ENCODE assay signal across 8 cellular contexts in genomic region chr3:137692803-137693431, GRCh38.
A peak's percentile ranks its signal among the peaks of the same experiment; 100 is the strongest.
DNase-seq lines count a peak whose midpoint lies in the region; ATAC-seq, FAIRE-seq and TF ChIP-seq lines count a peak whose summit lies in the region.

No MANE protein-coding gene starts in this region.

- no peak overlapping the region for H2BK15ac ChIP-seq in H1 (ENCODE audit: low read length)

- ATAC-seq in activated T-helper 17 cell treated with anti-CD3 and anti-CD28 coated beads, Interleukin-2, amount 50 U/mL, for 72 hours (replicated peaks) = no peak
- ATAC-seq in HG03045 (IDR thresholded peaks at IDR 0.05; ENCODE audit: unreplicated experiment) = no peak

- no peak overlapping the region for H3K4me2 ChIP-seq in H1 (ENCODE audit: insufficient read depth in 1 of 2, low read depth in 2 of 2, low read length in 2 of 2)

- no peak overlapping the region for H2BK5ac ChIP-seq in H1 (ENCODE audit: low read depth, low read length)

- H3K4me1 Mint-ChIP-seq in activated T-helper 17 cell treated with anti-CD3 and anti-CD28 coated beads, Interleukin-2, amount 50 U/mL, for 72 hours = no peaks in the 10 kb centered on the region

- H2AK5ac ChIP-seq in H1 (ENCODE audit: low read depth, low read length) = no peak overlapping the region

- H3K79me1 ChIP-seq in H1 (ENCODE audit: low read depth, low read length) = no peaks in the 10 kb centered on the region

- 31% methylated on average over 6 of the region's 6 CpGs; no CpG with 5 or more reads in 1 of the 2 experiments for WGBS in H1 (ENCODE audit: extremely low coverage in 1 of 2, insufficient coverage in 1 of 2, insufficient read length in 1 of 2, insufficient replicate concordance in 2 of 2, low coverage in 1 of 2, low lambda C conversion rate in 2 of 2, missing lambda C conversion rate in 1 of 2), 2 experiments

- H2AFZ ChIP-seq in H1 (ENCODE audit: low read length) = no peak overlapping the region

- H3K18ac ChIP-seq in H1 (ENCODE audit: extremely low read depth, low read length) = no peak overlapping the region

- intact Hi-C loops in vagina (cut with DNase I) = no loop called here

- H3K9me3 ChIP-seq in H1 (ENCODE audit: insufficient read depth in 2 of 2, low read depth in 1 of 2, low read length in 1 of 2) = no peaks in the 10 kb centered on the region
- H3K9me3 ChIP-seq in vagina = no peaks in the 10 kb centered on the region

- no peaks in the 10 kb centered on the region for H3K36me3 Mint-ChIP-seq in activated T-helper 17 cell treated with anti-CD3 and anti-CD28 coated beads, Interleukin-2, amount 50 U/mL, for 72 hours (ENCODE audit: low read depth)

- no peak overlapping the region for H3K23ac ChIP-seq in H1 (ENCODE audit: insufficient read length)

- no peaks in the 10 kb centered on the region for H4K20me1 ChIP-seq in H1 (replicated peaks in 1 of 2; ENCODE audit: control insufficient read depth in 1 of 2, insufficient read depth in 2 of 2, low read length in 2 of 2)

- DNase-seq in GM12891 (ENCODE audit: insufficient read length, low spot score) (peak; percentile 7), NCI-H2107 (lab: John Stamatoyannopoulos, UW) (peak; percentile 17), H1 (ENCODE audit: low read depth in 1 of 2, low spot score in 2 of 2) (peak; percentile 57 to 75), vagina (ENCODE audit: extremely low spot score in 2 of 2) (no peak), GF-D8 (lab: John Stamatoyannopoulos, UW) (no peak)

- H3K4ac ChIP-seq in H1 (replicated peaks; ENCODE audit: insufficient read length, low read depth, low read length) = no peak overlapping the region

- no peak overlapping the region for H4K8ac ChIP-seq in H1 (ENCODE audit: extremely low read depth, insufficient read depth, low read length)

- no peaks in the 10 kb centered on the region for H3K36me3 ChIP-seq in H1 (ENCODE audit: control insufficient read depth in 2 of 4, insufficient read depth in 4 of 4, low read length in 3 of 4)
- no peaks in the 10 kb centered on the region for H3K36me3 ChIP-seq in vagina

- H3K9ac ChIP-seq in H1 (replicated peaks in 1 of 4; ENCODE audit: extremely low read depth in 1 of 4, low read depth in 3 of 4, low read length in 3 of 4) = no peak overlapping the region

- H3K4me3 Mint-ChIP-seq in activated T-helper 17 cell treated with anti-CD3 and anti-CD28 coated beads, Interleukin-2, amount 50 U/mL, for 72 hours = no peak overlapping the region

- no peaks in the 10 kb centered on the region for H3K79me2 ChIP-seq in H1 (ENCODE audit: control insufficient read depth in 1 of 2, insufficient read depth in 2 of 2, low read length in 2 of 2)

- 0 out of 2 replicates have a peak overlapping the region, but pooled peaks have one; percentile 53 for H2BK20ac ChIP-seq in H1 (ENCODE audit: low read length)

- no peaks in the 10 kb centered on the region for H3K23me2 ChIP-seq in H1 (ENCODE audit: low read depth, low read length)

- no peaks in the 10 kb centered on the region for H3K27me3 Mint-ChIP-seq in activated T-helper 17 cell treated with anti-CD3 and anti-CD28 coated beads, Interleukin-2, amount 50 U/mL, for 72 hours

- CTCF ChIA-PET in H1 (lab: Charles Lee; ENCODE audit: partially characterized antibody) = interaction anchor here (0.6 to 4.3 kb wide), 56 partner anchors 8 to 1580 kb away, joined by 3 to 33 read pairs (median 4); no protein-coding TSS in a partner anchor

- peaks cover 8% of the 10 kb centered on the region for H3K9me3 Mint-ChIP-seq in activated T-helper 17 cell treated with anti-CD3 and anti-CD28 coated beads, Interleukin-2, amount 50 U/mL, for 72 hours

- peak; percentile 98 to 100 for TF ChIP-seq RAD21 in H1 (IDR thresholded peaks at IDR 0.05 in 1 of 2, conservative IDR thresholded peaks at IDR 0.05 in 1 of 2; ENCODE audit: low read depth in 2 of 2, low read length in 2 of 2)

- TF ChIP-seq POLR2A in GM12891 (IDR thresholded peaks at IDR 0.05; ENCODE audit: low read depth, low read length) (no peak), H1 (IDR thresholded peaks at IDR 0.05; ENCODE audit: control extremely low read depth in 1 of 2, low read depth in 2 of 2, low read length in 2 of 2) (no peak), vagina (IDR thresholded peaks at IDR 0.05) (no peak)

- FAIRE-seq in GM12891 (lab: Jason Lieb, UNC) (no peak), H1 (lab: Jason Lieb, UNC) (peak; percentile 77)

- no peak overlapping the region for H3K27ac ChIP-seq in 22Rv1
- H3K27ac ChIP-seq in H1 (ENCODE audit: low read depth, low read length) = no peak overlapping the region
- no peak overlapping the region for H3K27ac ChIP-seq in vagina

- no peak overlapping the region for H2BK120ac ChIP-seq in H1 (replicated peaks; ENCODE audit: low read depth, low read length)

- no peak overlapping the region for H3K14ac ChIP-seq in H1 (ENCODE audit: insufficient read length)

- TF ChIP-seq EP300 in H1 (IDR thresholded peaks at IDR 0.05; ENCODE audit: borderline replicate concordance in 1 of 2, low read depth in 2 of 2, low read length in 2 of 2) = no peak

- H2BK12ac ChIP-seq in H1 (ENCODE audit: low read depth, low read length) = no peak overlapping the region

- no peak overlapping the region for H4K91ac ChIP-seq in H1 (replicated peaks; ENCODE audit: insufficient read length, low read length)

- no peak overlapping the region for H3K27ac Mint-ChIP-seq in activated T-helper 17 cell treated with anti-CD3 and anti-CD28 coated beads, Interleukin-2, amount 50 U/mL, for 72 hours

- POLR2A ChIA-PET in H1 (lab: Charles Lee; ENCODE audit: partially characterized antibody) = no interaction called here

- peak; percentile 81 for TF ChIP-seq CTCF in 22Rv1 (IDR thresholded peaks at IDR 0.05)
- peak; percentile 95 to 98 (median 96) for TF ChIP-seq CTCF in H1 (IDR thresholded peaks at IDR 0.05; ENCODE audit: control extremely low read depth in 1 of 3, insufficient read depth in 1 of 3, low read depth in 1 of 3, low read length in 3 of 3)
- TF ChIP-seq CTCF in vagina (IDR thresholded peaks at IDR 0.05) = no peak

- no peak overlapping the region for H3K56ac ChIP-seq in H1 (replicated peaks; ENCODE audit: insufficient read length, low read depth, low read length)

- H3K4me1 ChIP-seq in H1 (replicated peaks in 1 of 4; ENCODE audit: control insufficient read depth in 3 of 4, insufficient read depth in 4 of 4, low read length in 3 of 4) (peaks cover 0 to 10% (median 6%) of the 10 kb centered on the region in 4 experiments; a peak in 4 of 7 replicates), vagina (no peaks in the 10 kb centered on the region)

- no peak overlapping the region for H3K4me3 ChIP-seq in H1 (ENCODE audit: extremely low read depth in 1 of 4, insufficient read depth in 2 of 4, low read depth in 3 of 4, low read length in 4 of 4)
- no peak overlapping the region for H3K4me3 ChIP-seq in vagina

- no peak overlapping the region for H4K5ac ChIP-seq in H1 (ENCODE audit: insufficient read length, low read depth, low read length)

- H3K27me3 ChIP-seq in H1 (replicated peaks in 1 of 4; ENCODE audit: control insufficient read depth in 3 of 4, extremely low read depth in 1 of 4, insufficient read depth in 3 of 4, low read length in 3 of 4) (no peaks in the 10 kb centered on the region), vagina (no peaks in the 10 kb centered on the region)

TF ChIP-seq in GM12891, 5 proteins besides CTCF, POLR2A, EP300 and RAD21:
- no peak for TF ChIP-seq TAF1 (IDR thresholded peaks at IDR 0.05; ENCODE audit: low read depth, low read length)
- no peak for TF ChIP-seq SPI1 (IDR thresholded peaks at IDR 0.05; ENCODE audit: low read depth, low read length)
- TF ChIP-seq POU2F2 (IDR thresholded peaks at IDR 0.05; ENCODE audit: low read depth, low read length) = no peak
- TF ChIP-seq POLR2AphosphoS5 (IDR thresholded peaks at IDR 0.05; ENCODE audit: low read depth, low read length) = no peak
- no peak for TF ChIP-seq PAX5 (IDR thresholded peaks at IDR 0.05; ENCODE audit: insufficient read depth, low read length, severe bottlenecking)

TF ChIP-seq in H1, 55 proteins besides CTCF, POLR2A, EP300 and RAD21:
- TF ChIP-seq GABPA (IDR thresholded peaks at IDR 0.05; ENCODE audit: borderline replicate concordance, insufficient read depth, low read length) (no peak), TAF7 (optimal IDR thresholded peaks at IDR 0.05; ENCODE audit: borderline replicate concordance, low read depth, low read length) (no peak), YY1 (IDR thresholded peaks at IDR 0.05; ENCODE audit: low read depth, low read length) (0 out of 2 replicates have a peak, but pooled peaks have one; percentile 13), CHD2 (IDR thresholded peaks at IDR 0.05; ENCODE audit: low read length) (no peak), BRCA1 (IDR thresholded peaks at IDR 0.05; ENCODE audit: low read depth, low read length) (peak; percentile 12; the same call in 1 of the 2 replicates), CEBPB (IDR thresholded peaks at IDR 0.05; ENCODE audit: low read depth, low read length) (no peak)

Comparison
In these comparisons a context has a peak if more than half of its experiments do, and no peak if none do; other contexts are left out.
1. CTCF ChIP-seq: peak in 22Rv1 (single experiment) and H1 (3 of 3); none in vagina (0 of 3).
2. DNase-seq: peak in GM12891 (single experiment), NCI-H2107 (single experiment) and H1 (2 of 2); none in vagina (0 of 2) and GF-D8 (single experiment).